6 cellular contexts compared by ENCODE assay signal in genomic region chr5:177545487-177546261, GRCh38. TPM values are rescaled to one million over a fixed set of nuclear protein-coding genes. Genes with fewer than 3 reads are reported as not detected.
DNase-seq lines count a peak whose midpoint lies in the region; ATAC-seq and TF ChIP-seq lines count a peak whose summit lies in the region.

No MANE protein-coding gene starts in this region.

- H4K20me1 ChIP-seq in BLaER1, result peaks cover 99% of the 10 kb centered on the region

- DNase-seq in SK-N-MC (ENCODE audit: low read depth, low spot score), result no peak
- peak; percentile 62 for DNase-seq in lower lobe of right lung
- DNase-seq in NCI-H1105 treated with DMSO at 0.1 percent for 48 hours (lab: John Stamatoyannopoulos, UW), result no peak
- no peak for DNase-seq in occipital lobe (lab: John Stamatoyannopoulos, UW)

- H3K36me3 ChIP-seq in BLaER1, result peaks cover 83% of the 10 kb centered on the region
- peaks cover 13% of the 10 kb centered on the region for H3K36me3 ChIP-seq in SK-N-MC (ENCODE audit: insufficient read depth, low read length)
- peaks cover 4% of the 10 kb centered on the region for H3K36me3 ChIP-seq in lower lobe of right lung

- no peak overlapping the region for H3K27ac ChIP-seq in BLaER1
- peak overlapping the region; percentile 90 for H3K27ac ChIP-seq in SK-N-MC
- H3K27ac ChIP-seq in lower lobe of right lung, result peak overlapping the region; percentile 58

- H3K4me1 ChIP-seq in BLaER1 (peaks cover 32% of the 10 kb centered on the region), lower lobe of right lung (peaks cover 50% of the 10 kb centered on the region)

- H3K27me3 ChIP-seq in BLaER1 (no peaks in the 10 kb centered on the region), lower lobe of right lung (ENCODE audit: low read depth) (no peaks in the 10 kb centered on the region)

- H3K4me2 ChIP-seq in BLaER1, result 0 out of 2 replicates have a peak overlapping the region, but pooled peaks have one; percentile 3

- H3K4me3 ChIP-seq in BLaER1, result no peak overlapping the region
- peak overlapping the region; percentile 23; the same call in 1 of the 2 replicates for H3K4me3 ChIP-seq in SK-N-MC
- no peak overlapping the region for H3K4me3 ChIP-seq in lower lobe of right lung

- peak; percentile 81 for ATAC-seq in lower lobe of right lung
- ATAC-seq in GM18909 (IDR thresholded peaks at IDR 0.05; ENCODE audit: poor library complexity, unreplicated experiment), result no peak

- H3K9ac ChIP-seq in BLaER1 (no peak overlapping the region), SK-N-MC (ENCODE audit: insufficient read length) (peak overlapping the region; percentile 49)

- no peak for TF ChIP-seq CTCF in lower lobe of right lung (IDR thresholded peaks at IDR 0.05)

- H3K9me3 ChIP-seq in BLaER1, result no peaks in the 10 kb centered on the region
- H3K9me3 ChIP-seq in SK-N-MC (ENCODE audit: low read depth, low read length), result no peaks in the 10 kb centered on the region
- no peaks in the 10 kb centered on the region for H3K9me3 ChIP-seq in lower lobe of right lung

- intact Hi-C loops in lower lobe of right lung (cut with DNase I), result no loop called here

RNA-seq across cellular contexts. Expression of gene FAM193B, which starts 8.7 kb away (rescaled TPM):
- total RNA-seq in lower lobe of right lung (89.1 TPM), occipital lobe (32.1 TPM)

RNA-seq across cellular contexts. Expression of gene DDX41, which starts 28.9 kb away (rescaled TPM):
- 69.4 TPM for total RNA-seq in lower lobe of right lung
- 63.5 TPM for total RNA-seq in occipital lobe

RNA-seq across cellular contexts. Expression of gene DOK3, which starts 36.0 kb away (rescaled TPM):
- total RNA-seq in lower lobe of right lung (76.5 TPM), occipital lobe (3.0 TPM)

RNA-seq across cellular contexts. Expression of gene TMED9, which starts 46.3 kb away (rescaled TPM):
- total RNA-seq in lower lobe of right lung (132 TPM), occipital lobe (24.6 TPM)

RNA-seq across cellular contexts. Expression of gene PDLIM7, which starts 48.3 kb away (rescaled TPM):
- total RNA-seq in lower lobe of right lung (47.1 TPM), occipital lobe (7.8 TPM)

Comparison
In these comparisons a context has a peak if more than half of its experiments do, and no peak if none do; other contexts are left out.
1. RNA of gene DOK3, which starts 36.0 kb away (total RNA-seq): 76.5 TPM in lower lobe of right lung (single experiment); 3.0 TPM in occipital lobe (single experiment); every median in the first group is over 10 times any median in the second.